ENCODE assay signal across 14 cellular contexts in the genomic region with DNA sequence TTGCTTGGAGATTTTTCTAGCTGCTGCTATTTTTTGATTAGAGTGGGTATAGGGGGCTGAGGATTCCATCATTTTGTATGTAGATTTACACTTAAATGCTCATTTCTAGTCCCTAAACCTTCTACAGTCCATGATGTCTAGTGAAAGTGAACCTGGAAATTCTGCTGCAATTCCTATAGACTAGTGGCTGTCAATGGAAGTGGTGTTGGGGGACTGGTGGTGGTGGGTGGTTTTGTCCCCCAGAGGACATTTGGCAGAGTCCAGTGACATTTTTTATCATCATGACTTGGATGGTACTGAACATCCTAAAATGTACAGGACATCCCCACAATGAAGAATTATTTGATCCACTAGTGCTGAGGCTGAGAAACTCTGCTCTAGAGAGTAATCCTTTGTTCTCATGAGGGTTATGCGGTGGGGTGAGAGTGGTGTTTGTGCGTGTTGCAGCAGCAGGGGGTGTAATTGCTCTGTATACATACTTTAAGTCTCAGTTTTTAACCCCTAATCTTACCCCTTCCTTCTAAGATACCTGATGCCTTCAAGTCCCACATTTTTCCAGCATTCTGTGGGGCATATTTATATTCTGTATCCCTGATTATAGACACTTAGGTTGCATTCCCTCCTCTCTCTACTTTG. TPM values are rescaled to one million over a fixed set of nuclear protein-coding genes. Genes with fewer than 3 reads are reported as not detected.
DNase-seq lines count a peak whose midpoint lies in the region; ATAC-seq, FAIRE-seq and TF ChIP-seq lines count a peak whose summit lies in the region.
"Had no signal": no experiment of that assay in that cellular context is flagged by ENCODE, and none has a peak within 500 bp of the region (broad histone marks: within the 10 kb centered on the region; RNA-seq: fewer than 3 reads in every experiment).

No MANE protein-coding gene starts in this region.

- no peak for TF ChIP-seq POLR2A in HepG2 (IDR thresholded peaks at IDR 0.05; ENCODE audit: insufficient read depth in 1 of 2, low read depth in 2 of 2, low read length in 2 of 2)
- TF ChIP-seq POLR2A in right lobe of liver (IDR thresholded peaks at IDR 0.05), result no peak
- no peak for TF ChIP-seq POLR2A in uterus (IDR thresholded peaks at IDR 0.05)

- peak; percentile 58; the same call in 2 of the 3 replicates for ATAC-seq in HepG2
- no peak for ATAC-seq in right lobe of liver

- CTCF ChIA-PET in HepG2 (lab: Yijun Ruan, JAX; ENCODE audit: low intra/inter-chr PET ratio, low total read pairs), result no interaction called here

- H3K9me3 ChIP-seq in HepG2 (ENCODE audit: low read length), result no peaks in the 10 kb centered on the region
- no peaks in the 10 kb centered on the region for H3K9me3 ChIP-seq in right lobe of liver
- no peaks in the 10 kb centered on the region for H3K9me3 ChIP-seq in uterus
- H3K9me3 ChIP-seq: prostate gland had no signal

- no peak overlapping the region for H3K4me3 Mint-ChIP-seq in type B pancreatic cell

- no peaks in the 10 kb centered on the region for H4K20me1 ChIP-seq in HepG2 (ENCODE audit: insufficient read depth, low read length)

- no peak overlapping the region for H3K27ac Mint-ChIP-seq in type B pancreatic cell

- no peak overlapping the region for H3K9ac ChIP-seq in HepG2 (ENCODE audit: insufficient read depth, low read depth, low read length)

- H3K36me3 Mint-ChIP-seq in type B pancreatic cell, result peaks cover 44% of the 10 kb centered on the region

- no peak overlapping the region for H2AFZ ChIP-seq in HepG2 (ENCODE audit: low read length)

- no peak for FAIRE-seq in HepG2 (lab: Jason Lieb, UNC)
- FAIRE-seq: D721Med, H1, TTC549 had no signal

- H3K4me3 ChIP-seq in HepG2 (replicated peaks in 1 of 3; ENCODE audit: insufficient read depth in 1 of 3, low read depth in 2 of 3, low read length in 3 of 3), result no peak overlapping the region
- H3K4me3 ChIP-seq in right lobe of liver, result no peak overlapping the region
- H3K4me3 ChIP-seq in uterus, result no peak overlapping the region
- H3K4me3 ChIP-seq: prostate gland had no signal

- H3K36me3 ChIP-seq in HepG2 (replicated peaks in 1 of 2; ENCODE audit: control insufficient read depth in 1 of 2, insufficient read depth in 2 of 2, low read length in 2 of 2) (peaks cover 3 to 53% of the 10 kb centered on the region in 2 experiments), right lobe of liver (no peaks in the 10 kb centered on the region), uterus (no peaks in the 10 kb centered on the region)
- H3K36me3 ChIP-seq: prostate gland had no signal

- H3K27me3 ChIP-seq in HepG2 (ENCODE audit: control insufficient read depth in 1 of 2, insufficient read depth in 2 of 2, low read length in 2 of 2) (no peaks in the 10 kb centered on the region; a peak in 1 of 5 replicates), right lobe of liver (no peaks in the 10 kb centered on the region), uterus (no peaks in the 10 kb centered on the region)

- H3K27me3 Mint-ChIP-seq in type B pancreatic cell, result no peaks in the 10 kb centered on the region

- TF ChIP-seq CTCF in HepG2 (CRISPR knock-in tag; IDR thresholded peaks at IDR 0.05) (peak; percentile 32), right lobe of liver (IDR thresholded peaks at IDR 0.05) (no peak), type B pancreatic cell (conservative IDR thresholded peaks at IDR 0.05) (peak; percentile 57), uterus (IDR thresholded peaks at IDR 0.05) (no peak)

- POLR2A ChIA-PET in HepG2 (lab: Yijun Ruan, JAX), result no interaction called here

- in situ Hi-C loops in HepG2 (cut with HindIII; ENCODE audit: extremely low pct_ligation_motif_present, low pct_unique_long_range_greater_than_20kb), result no loop called here

- H3K4me1 ChIP-seq in HepG2 (ENCODE audit: insufficient read depth, low read length) (no peaks in the 10 kb centered on the region), right lobe of liver (no peaks in the 10 kb centered on the region), uterus (no peaks in the 10 kb centered on the region)
- H3K4me1 ChIP-seq: prostate gland had no signal

- H3K79me2 ChIP-seq in HepG2 (ENCODE audit: insufficient read depth, low read length), result no peaks in the 10 kb centered on the region

- DNase-seq in HepG2 (ENCODE audit: low spot score) (no peak), right lobe of liver (no peak), NCI-H69 (lab: John Stamatoyannopoulos, UW) (peak; percentile 41), globus pallidus (ENCODE audit: low spot score) (peak; percentile 7), type B pancreatic cell (ENCODE audit: extremely low spot score, unreplicated experiment) (no peak), MV-4-11 (lab: John Stamatoyannopoulos, UW) (no peak), uterus (no peak)
- no peak for DNase-seq in activated CD8-positive, alpha-beta memory T cell treated with anti-CD3 and anti-CD28 coated beads, Interleukin-2, amount 50 U/mL, for 4 hours
- DNase-seq: Karpas-422, SIG-M5 had no signal

- H3K4me2 ChIP-seq in HepG2 (ENCODE audit: low read depth, low read length), result no peak overlapping the region

- no peak for TF ChIP-seq RAD21 in HepG2 (CRISPR knock-in tag; IDR thresholded peaks at IDR 0.05)

- no peaks in the 10 kb centered on the region for H3K9me3 Mint-ChIP-seq in type B pancreatic cell

- TF ChIP-seq EP300 in HepG2 (IDR thresholded peaks at IDR 0.05; ENCODE audit: low read depth in 2 of 2, low read length in 2 of 2) (no peak), HepG2 (CRISPR knock-in tag; IDR thresholded peaks at IDR 0.05; ENCODE audit: borderline replicate concordance) (no peak)

- intact Hi-C loops in HepG2 (cut with micrococcal nuclease; ENCODE audit: unreplicated experiment), result no loop called here
- intact Hi-C loops in right lobe of liver (cut with DNase I), result no loop called here
- intact Hi-C loops in uterus (cut with DNase I; ENCODE audit: low total_unique reads), result no loop called here

- no TSS peak for BruUV-seq in HepG2 (replicated peaks; lab: Mats Ljungman, UMichigan)

- WGBS in HepG2 (ENCODE audit: low lambda C conversion rate), result 89% methylated on average over 2 of the region's 2 CpGs
- WGBS in right lobe of liver (ENCODE audit: insufficient coverage, low coverage, low lambda C conversion rate, missing lambda C conversion rate), result 86% methylated on average over 2 of the region's 2 CpGs

- H3K4me1 Mint-ChIP-seq in type B pancreatic cell (ENCODE audit: unreplicated experiment), result no peaks in the 10 kb centered on the region

- H3K27ac ChIP-seq in HepG2 (ENCODE audit: extremely low read length, insufficient read depth, low read length), result no peak overlapping the region
- no peak overlapping the region for H3K27ac ChIP-seq in right lobe of liver
- no peak overlapping the region for H3K27ac ChIP-seq in uterus
- H3K27ac ChIP-seq: prostate gland had no signal

RNA-seq across cellular contexts. Expression of a gene that starts 35.0 kb away (rescaled TPM):
- total RNA-seq in HepG2 (2016; rRNA removed; fragmentation: Illumina TruSeq; extraction: Trizol), result 38.4 and 62.8 TPM in 2 replicates
- 4.6 and 6.3 TPM in 2 replicates for total RNA-seq in HepG2 (2016; cell fraction: cytosol; rRNA removed; fragmentation: Illumina TruSeq; extraction: Trizol; ENCODE audit: low read depth)
- 38.2 and 60.3 TPM in 2 replicates for total RNA-seq in HepG2 (2016; cell fraction: insoluble cytoplasmic fraction; rRNA removed; fragmentation: Illumina TruSeq; extraction: Trizol)
- total RNA-seq in HepG2 (2016; cell fraction: membrane; rRNA removed; fragmentation: Illumina TruSeq; extraction: Trizol), result 10.6 and 12.9 TPM in 2 replicates
- total RNA-seq in HepG2 (2016; cell fraction: nucleus; rRNA removed; fragmentation: Illumina TruSeq; extraction: Trizol), result 25.7 and 27.4 TPM in 2 replicates
- polyA plus RNA-seq in HepG2 (2011; rRNA removed), result 4.4 and 8.7 TPM in 2 replicates
- polyA plus RNA-seq in HepG2 (2011; cell fraction: cytosol; rRNA removed), result 3.1 and 3.7 TPM in 2 replicates
- polyA plus RNA-seq in HepG2 (2011; cell fraction: nucleus; rRNA removed), result 2.4 and 2.5 TPM in 2 replicates
- 5.4 and 15.7 TPM in 2 replicates for polyA plus RNA-seq in HepG2 (2012)
- 1.4 and 1.8 TPM in 2 replicates for polyA plus RNA-seq in HepG2 (2016; cell fraction: cytosol; fragmentation: Illumina TruSeq; extraction: Trizol; ENCODE audit: low read depth)
- 45.8 and 45.9 TPM in 2 replicates for polyA plus RNA-seq in HepG2 (2016; cell fraction: insoluble cytoplasmic fraction; fragmentation: Illumina TruSeq; extraction: Trizol; ENCODE audit: low read depth)
- polyA plus RNA-seq in HepG2 (2016; cell fraction: membrane; fragmentation: Illumina TruSeq; extraction: Trizol; ENCODE audit: low read depth), result 4.6 and 5.6 TPM in 2 replicates
- polyA plus RNA-seq in HepG2 (2016; cell fraction: nucleus; fragmentation: Illumina TruSeq; extraction: Trizol; ENCODE audit: insufficient read depth, low read depth), result 27.1 and 27.7 TPM in 2 replicates
- polyA minus RNA-seq in HepG2 (2011; rRNA and poly(A)+ RNA removed; ENCODE audit: low replicate concordance), result 2.2 and 9.9 TPM in 2 replicates
- 8.8 and 10.4 TPM in 2 replicates for polyA minus RNA-seq in HepG2 (2011; cell fraction: cytosol; rRNA and poly(A)+ RNA removed)
- 10.4 and 11.5 TPM in 2 replicates for polyA minus RNA-seq in HepG2 (2011; cell fraction: nucleus; rRNA and poly(A)+ RNA removed)
- 1 to 10 TPM in 1 of 6 experiments, under 1 TPM in 5; 0.35 to 1.4 (median 0.83) TPM for total RNA-seq in right lobe of liver
- 14.6 and 40.6 TPM in 2 replicates for total RNA-seq in type B pancreatic cell (ENCODE audit: low replicate concordance)
- total RNA-seq in uterus, result 10 to 100 TPM in 1 of 4 donors, 1 to 10 TPM in 1, not detected in 2; 1.0 to 31.0 TPM

RNA-seq across cellular contexts. Expression of a gene that starts 54.1 kb away (rescaled TPM):
- total RNA-seq in HepG2 (2016; rRNA removed; fragmentation: Illumina TruSeq; extraction: Trizol) (52.1 and 94.3 TPM in 2 replicates), right lobe of liver (10 to 100 TPM; 25.6 to 31.4 (median 29.2) TPM), type B pancreatic cell (ENCODE audit: low replicate concordance) (35.4 and 35.9 TPM in 2 replicates), uterus (10 to 100 TPM; 22.6 to 59.7 (median 43.0) TPM)
- 11.5 and 14.5 TPM in 2 replicates for total RNA-seq in HepG2 (2016; cell fraction: cytosol; rRNA removed; fragmentation: Illumina TruSeq; extraction: Trizol; ENCODE audit: low read depth)
- 52.6 and 85.1 TPM in 2 replicates for total RNA-seq in HepG2 (2016; cell fraction: insoluble cytoplasmic fraction; rRNA removed; fragmentation: Illumina TruSeq; extraction: Trizol)
- 15.4 and 18.2 TPM in 2 replicates for total RNA-seq in HepG2 (2016; cell fraction: membrane; rRNA removed; fragmentation: Illumina TruSeq; extraction: Trizol)
- total RNA-seq in HepG2 (2016; cell fraction: nucleus; rRNA removed; fragmentation: Illumina TruSeq; extraction: Trizol), result 41.2 and 45.5 TPM in 2 replicates
- polyA plus RNA-seq in HepG2 (2011; rRNA removed), result 13.0 and 16.1 TPM in 2 replicates
- polyA plus RNA-seq in HepG2 (2011; cell fraction: cytosol; rRNA removed), result 5.1 and 6.8 TPM in 2 replicates
- polyA plus RNA-seq in HepG2 (2011; cell fraction: nucleus; rRNA removed), result 10.7 and 12.6 TPM in 2 replicates
- polyA plus RNA-seq in HepG2 (2012), result 12.6 TPM in 2 replicates
- 1.8 and 2.2 TPM in 2 replicates for polyA plus RNA-seq in HepG2 (2016; cell fraction: cytosol; fragmentation: Illumina TruSeq; extraction: Trizol; ENCODE audit: low read depth)
- polyA plus RNA-seq in HepG2 (2016; cell fraction: insoluble cytoplasmic fraction; fragmentation: Illumina TruSeq; extraction: Trizol; ENCODE audit: low read depth), result 39.2 and 41.0 TPM in 2 replicates
- polyA plus RNA-seq in HepG2 (2016; cell fraction: membrane; fragmentation: Illumina TruSeq; extraction: Trizol; ENCODE audit: low read depth), result 7.3 and 7.4 TPM in 2 replicates
- 26.7 and 30.2 TPM in 2 replicates for polyA plus RNA-seq in HepG2 (2016; cell fraction: nucleus; fragmentation: Illumina TruSeq; extraction: Trizol; ENCODE audit: insufficient read depth, low read depth)
- polyA minus RNA-seq in HepG2 (2011; rRNA and poly(A)+ RNA removed; ENCODE audit: low replicate concordance), result 22.9 and 67.2 TPM in 2 replicates
- polyA minus RNA-seq in HepG2 (2011; cell fraction: cytosol; rRNA and poly(A)+ RNA removed), result 20.7 and 20.8 TPM in 2 replicates
- polyA minus RNA-seq in HepG2 (2011; cell fraction: nucleus; rRNA and poly(A)+ RNA removed), result 33.0 and 34.4 TPM in 2 replicates

Comparison
In these comparisons a context has a peak if more than half of its experiments do, and no peak if none do; other contexts are left out.
1. CTCF ChIP-seq: peak in HepG2 (single experiment) and type B pancreatic cell (single experiment); none in right lobe of liver (0 of 4) and uterus (0 of 4).
2. DNase-seq: peak in NCI-H69 (single experiment) and globus pallidus (single experiment); none in HepG2 (single experiment), right lobe of liver (0 of 3), type B pancreatic cell (single experiment), MV-4-11 (single experiment), activated CD8-positive, alpha-beta memory T cell treated with anti-CD3 and anti-CD28 coated beads, Interleukin-2, amount 50 U/mL, for 4 hours (single experiment) and uterus (0 of 2).